In genomic region chr9:20414150-20414549, GRCh38 we compare ENCODE assay signal across 26 cellular contexts.
A peak's percentile ranks its signal among the peaks of the same experiment; 100 is the strongest.
DNase-seq lines count a peak whose midpoint lies in the region; ATAC-seq, FAIRE-seq and TF ChIP-seq lines count a peak whose summit lies in the region.
"Had no signal": no experiment of that assay in that cellular context is flagged by ENCODE, and none has a peak within 500 bp of the region (broad histone marks: within the 10 kb centered on the region; RNA-seq: fewer than 3 reads in every experiment).

No MANE protein-coding gene starts in this region.

- H3K36me3 Mint-ChIP-seq in activated naive CD4-positive, alpha-beta T cell treated with anti-CD3 and anti-CD28 coated beads, Interleukin-2, amount 50 U/mL, for 24 hours: peaks cover 22% of the 10 kb centered on the region
- H3K36me3 Mint-ChIP-seq in activated naive CD4-positive, alpha-beta T cell treated with anti-CD3 and anti-CD28 coated beads, Interleukin-2, amount 50 U/mL, for 72 hours: peaks cover 5 to 20% of the 10 kb centered on the region in 2 donors
- peaks cover 38% of the 10 kb centered on the region for H3K36me3 Mint-ChIP-seq in CD8-positive, alpha-beta T cell
- peaks cover 5% of the 10 kb centered on the region for H3K36me3 Mint-ChIP-seq in T-helper 17 cell (ENCODE audit: low read depth)

- H3K4me3 Mint-ChIP-seq in activated naive CD4-positive, alpha-beta T cell treated with anti-CD3 and anti-CD28 coated beads, Interleukin-2, amount 50 U/mL, for 24 hours: no peak overlapping the region
- no peak overlapping the region for H3K4me3 Mint-ChIP-seq in CD8-positive, alpha-beta T cell
- H3K4me3 Mint-ChIP-seq in T-helper 17 cell: no peak overlapping the region
- H3K4me3 Mint-ChIP-seq: CD14-positive monocyte; CD4-positive, alpha-beta memory T cell had no signal

- H3K4me1 Mint-ChIP-seq in activated naive CD4-positive, alpha-beta T cell treated with anti-CD3 and anti-CD28 coated beads, Interleukin-2, amount 50 U/mL, for 24 hours: peaks cover 81% of the 10 kb centered on the region
- H3K4me1 Mint-ChIP-seq in CD8-positive, alpha-beta T cell (ENCODE audit: low read depth): peaks cover 62% of the 10 kb centered on the region
- H3K4me1 Mint-ChIP-seq in T-helper 17 cell: peaks cover 26% of the 10 kb centered on the region
- H3K4me1 Mint-ChIP-seq: CD14-positive monocyte had no signal

- no peaks in the 10 kb centered on the region for H3K27me3 ChIP-seq in CD8-positive, alpha-beta T cell (ENCODE audit: insufficient read depth, low read length)
- no peaks in the 10 kb centered on the region for H3K27me3 ChIP-seq in neuronal stem cell (ENCODE audit: control insufficient read depth in 3 of 3, insufficient read depth in 3 of 3, low read depth in 1 of 3, low read length in 3 of 3)
- H3K27me3 ChIP-seq: BE2C; BLaER1 treated with 17β-estradiol and CSF1 and Interleukin-3, amounts not matched to agents 10 nM and 100 nM had no signal

- H3K4ac ChIP-seq in neuronal stem cell (ENCODE audit: low read length): no peak overlapping the region

- H4K91ac ChIP-seq in neuronal stem cell (ENCODE audit: low read depth, low read length, poor library complexity): no peak overlapping the region

- TF ChIP-seq CTCF in CD8-positive, alpha-beta T cell (IDR thresholded peaks at IDR 0.05): no peak
- no peak for TF ChIP-seq CTCF in D721Med (IDR thresholded peaks at IDR 0.05; ENCODE audit: insufficient read depth, missing control alignments)

- no peak for DNase-seq in activated naive CD4-positive, alpha-beta T cell treated with anti-CD3 and anti-CD28 coated beads, Interleukin-2, amount 50 U/mL, for 72 hours (ENCODE audit: low spot score in 2 of 2)
- no peak for DNase-seq in CD8-positive, alpha-beta T cell
- DNase-seq in T-helper 17 cell: no peak
- DNase-seq in neuronal stem cell (ENCODE audit: low spot score): no peak
- no peak for DNase-seq in D721Med (ENCODE audit: insufficient read length, low spot score)
- no peak for DNase-seq in SKM-1 (lab: John Stamatoyannopoulos, UW; ENCODE audit: unreplicated experiment)
- DNase-seq: 8988T; ACHN; AML-193; BE2C; Caco-2; CD4-positive, alpha-beta memory T cell; DMS 273 treated with DMSO at 0.1 percent for 48 hours; DMS79; EL; GDM1; GM23248; H7; HCEC 1CT had no signal

- no peaks in the 10 kb centered on the region for H3K9me3 ChIP-seq in CD8-positive, alpha-beta T cell (ENCODE audit: low read length)
- H3K9me3 ChIP-seq in T-helper 17 cell (ENCODE audit: control insufficient read depth, low read length, poor library complexity, severe bottlenecking) (no peaks in the 10 kb centered on the region), neuronal stem cell (replicated peaks in 1 of 2; ENCODE audit: control insufficient read depth in 2 of 2, insufficient read depth in 1 of 2, low read depth in 1 of 2, low read length in 2 of 2) (no peaks in the 10 kb centered on the region)
- H3K9me3 ChIP-seq: A549; BE2C; BLaER1 treated with 17β-estradiol and CSF1 and Interleukin-3, amounts not matched to agents 10 nM and 100 nM; Caco-2 had no signal

- peak overlapping the region; percentile 43 for H4K8ac ChIP-seq in neuronal stem cell (ENCODE audit: low read depth, low read length)

- H3K27ac Mint-ChIP-seq in activated naive CD4-positive, alpha-beta T cell treated with anti-CD3 and anti-CD28 coated beads, Interleukin-2, amount 50 U/mL, for 24 hours: peak overlapping the region; percentile 47
- H3K27ac Mint-ChIP-seq in activated naive CD4-positive, alpha-beta T cell treated with anti-CD3 and anti-CD28 coated beads, Interleukin-2, amount 50 U/mL, for 72 hours: no peak overlapping the region
- peak overlapping the region; percentile 45 for H3K27ac Mint-ChIP-seq in CD8-positive, alpha-beta T cell
- peak overlapping the region; percentile 41 for H3K27ac Mint-ChIP-seq in T-helper 17 cell
- H3K27ac Mint-ChIP-seq: CD14-positive monocyte had no signal

- no peak overlapping the region for H2BK5ac ChIP-seq in neuronal stem cell (ENCODE audit: low read length)

- H3K4me1 ChIP-seq in CD8-positive, alpha-beta T cell (ENCODE audit: insufficient read depth, low read length): peaks cover 6% of the 10 kb centered on the region
- peaks cover 0 to 2% of the 10 kb centered on the region in 2 donors for H3K4me1 ChIP-seq in neuronal stem cell (ENCODE audit: control insufficient read depth in 2 of 2, insufficient read depth in 1 of 2, low read depth in 1 of 2, low read length in 2 of 2)
- H3K4me1 ChIP-seq: A549; BE2C; BLaER1 treated with 17β-estradiol and CSF1 and Interleukin-3, amounts not matched to agents 10 nM and 100 nM; Caco-2 had no signal

- no peaks in the 10 kb centered on the region for H3K9me3 Mint-ChIP-seq in activated naive CD4-positive, alpha-beta T cell treated with anti-CD3 and anti-CD28 coated beads, Interleukin-2, amount 50 U/mL, for 24 hours
- H3K9me3 Mint-ChIP-seq in activated naive CD4-positive, alpha-beta T cell treated with anti-CD3 and anti-CD28 coated beads, Interleukin-2, amount 50 U/mL, for 72 hours: no peaks in the 10 kb centered on the region
- no peaks in the 10 kb centered on the region for H3K9me3 Mint-ChIP-seq in CD8-positive, alpha-beta T cell
- H3K9me3 Mint-ChIP-seq: CD14-positive monocyte had no signal

- no peak overlapping the region for H3K4me3 ChIP-seq in CD8-positive, alpha-beta T cell (ENCODE audit: low read depth, low read length)
- no peak overlapping the region for H3K4me3 ChIP-seq in neuronal stem cell (ENCODE audit: low read length in 2 of 2)
- H3K4me3 ChIP-seq: A549; BLaER1 treated with 17β-estradiol and CSF1 and Interleukin-3, amounts not matched to agents 10 nM and 100 nM; GM12878; GM23248 had no signal

- no peak overlapping the region for H3K23ac ChIP-seq in neuronal stem cell (ENCODE audit: low read depth, low read length, poor library complexity)

- H3K79me1 ChIP-seq in neuronal stem cell (ENCODE audit: low read depth, low read length): no peaks in the 10 kb centered on the region

- H2AK5ac ChIP-seq in neuronal stem cell (ENCODE audit: low read depth, low read length): no peak overlapping the region

- H2BK120ac ChIP-seq in neuronal stem cell (ENCODE audit: low read depth, low read length): no peak overlapping the region

- ATAC-seq in activated naive CD4-positive, alpha-beta T cell treated with anti-CD3 and anti-CD28 coated beads, Interleukin-2, amount 50 U/mL, for 72 hours: no peak
- ATAC-seq in CD8-positive, alpha-beta T cell: no peak
- no peak for ATAC-seq in T-helper 17 cell
- ATAC-seq: A549, GM12878 had no signal

- H3K4me2 ChIP-seq in neuronal stem cell (ENCODE audit: insufficient read depth, low read length, poor library complexity, severe bottlenecking): no peak overlapping the region
- H3K4me2 ChIP-seq: A549; BLaER1 treated with 17β-estradiol and CSF1 and Interleukin-3, amounts not matched to agents 10 nM and 100 nM had no signal

- no peak overlapping the region for H3K14ac ChIP-seq in neuronal stem cell (ENCODE audit: low read length)

- POLR2A ChIA-PET in CD8-positive, alpha-beta T cell (lab: Charles Lee): interaction anchor here (1.2 kb wide), 1 partner anchor 57 kb away, joined by 3 read pairs; no protein-coding TSS in a partner anchor

- intact Hi-C loops in CD8-positive, alpha-beta T cell (cut with DNase I, micrococcal nuclease): no loop called here

- peaks cover 5% of the 10 kb centered on the region for H3K36me3 ChIP-seq in CD8-positive, alpha-beta T cell (ENCODE audit: insufficient read depth, low read length)
- peaks cover 0 to 1% of the 10 kb centered on the region in 2 donors for H3K36me3 ChIP-seq in neuronal stem cell (replicated peaks in 1 of 2; ENCODE audit: control insufficient read depth in 2 of 2, insufficient read depth in 2 of 2, low read length in 2 of 2)
- H3K36me3 ChIP-seq: BE2C; BLaER1 treated with 17β-estradiol and CSF1 and Interleukin-3, amounts not matched to agents 10 nM and 100 nM had no signal

- no peak overlapping the region for H3K9ac ChIP-seq in neuronal stem cell (ENCODE audit: low read depth, low read length, poor library complexity)
- H3K9ac ChIP-seq: BLaER1 treated with 17β-estradiol and CSF1 and Interleukin-3, amounts not matched to agents 10 nM and 100 nM; GM23248 had no signal

- H3K27ac ChIP-seq in CD8-positive, alpha-beta T cell (ENCODE audit: low read depth, low read length): no peak overlapping the region
- no peak overlapping the region for H3K27ac ChIP-seq in neuronal stem cell (replicated peaks; ENCODE audit: low read length)
- H3K27ac ChIP-seq: A549; BLaER1 treated with 17β-estradiol and CSF1 and Interleukin-3, amounts not matched to agents 10 nM and 100 nM; GM23248 had no signal

- no peak overlapping the region for H3K18ac ChIP-seq in neuronal stem cell (ENCODE audit: low read length)

- no peaks in the 10 kb centered on the region for H3K27me3 Mint-ChIP-seq in activated naive CD4-positive, alpha-beta T cell treated with anti-CD3 and anti-CD28 coated beads, Interleukin-2, amount 50 U/mL, for 24 hours
- no peaks in the 10 kb centered on the region for H3K27me3 Mint-ChIP-seq in CD8-positive, alpha-beta T cell (ENCODE audit: low read depth)
- H3K27me3 Mint-ChIP-seq in T-helper 17 cell: no peaks in the 10 kb centered on the region
- H3K27me3 Mint-ChIP-seq: CD4-positive, alpha-beta memory T cell had no signal

- CTCF ChIA-PET in CD8-positive, alpha-beta T cell (lab: Charles Lee): no interaction called here

- no peak overlapping the region for H2AFZ ChIP-seq in neuronal stem cell (ENCODE audit: low read length)
- H2AFZ ChIP-seq: GM23248 had no signal

- no peak overlapping the region for H2BK12ac ChIP-seq in neuronal stem cell (ENCODE audit: low read length)

- no peak overlapping the region for H2BK15ac ChIP-seq in neuronal stem cell (ENCODE audit: low read length)

- FAIRE-seq in D721Med (lab: Jason Lieb, UNC): no peak
- FAIRE-seq: GM19239, H1 had no signal

Comparison
In these comparisons a context has a peak if more than half of its experiments do, and no peak if none do; other contexts are left out.
1. H3K27ac Mint-ChIP-seq: peak in activated naive CD4-positive, alpha-beta T cell treated with anti-CD3 and anti-CD28 coated beads, Interleukin-2, amount 50 U/mL, for 24 hours (single experiment), CD8-positive, alpha-beta T cell (single experiment) and T-helper 17 cell (single experiment); none in activated naive CD4-positive, alpha-beta T cell treated with anti-CD3 and anti-CD28 coated beads, Interleukin-2, amount 50 U/mL, for 72 hours (0 of 2).